1 cellular context compared by ENCODE assay signal in genomic region chr6:3585320-3585935, GRCh38.
TF ChIP-seq lines count a peak whose summit lies in the region.

No MANE protein-coding gene starts in this region.

TF ChIP-seq in A549, 52 proteins besides CTCF, POLR2A, EP300 and RAD21 (continued from another document):
- TF ChIP-seq REST (IDR thresholded peaks at IDR 0.05) (no peak), ESRRA (IDR thresholded peaks at IDR 0.05; ENCODE audit: borderline replicate concordance, low read length) (no peak), ZFP36 (IDR thresholded peaks at IDR 0.05; ENCODE audit: borderline replicate concordance, partially characterized antibody) (no peak), BCL3 (IDR thresholded peaks at IDR 0.05) (no peak; the same call in 2 of the 3 replicates), POLR2AphosphoS2 (conservative IDR thresholded peaks at IDR 0.05; ENCODE audit: low read length) (no peak), GATA3 (IDR thresholded peaks at IDR 0.05; ENCODE audit: borderline replicate concordance) (peak; percentile 84), FOSB (CRISPR knock-in tag; IDR thresholded peaks at IDR 0.05) (no peak), RCOR1 (IDR thresholded peaks at IDR 0.05; ENCODE audit: low read depth, low read length) (no peak), NR3C1 (IDR thresholded peaks at IDR 0.05) (no peak), NPAS2 (CRISPR knock-in tag; IDR thresholded peaks at IDR 0.05; ENCODE audit: borderline replicate concordance) (no peak), HMGXB4 (CRISPR knock-in tag; IDR thresholded peaks at IDR 0.05; ENCODE audit: borderline replicate concordance) (no peak), HDAC2 (IDR thresholded peaks at IDR 0.05) (no peak), TP53 (CRISPR knock-in tag; IDR thresholded peaks at IDR 0.05) (no peak), FOXS1 (CRISPR knock-in tag; IDR thresholded peaks at IDR 0.05) (no peak)
